In genomic region chr21:44437371-44437695, GRCh38 we compare ENCODE assay signal across 12 cellular contexts. TPM values are rescaled to one million over a fixed set of nuclear protein-coding genes. Genes with fewer than 3 reads are reported as not detected.
DNase-seq lines count a peak whose midpoint lies in the region; ATAC-seq and TF ChIP-seq lines count a peak whose summit lies in the region.
"Had no signal": no experiment of that assay in that cellular context is flagged by ENCODE, and none has a peak within 500 bp of the region (broad histone marks: within the 10 kb centered on the region; RNA-seq: fewer than 3 reads in every experiment).

No MANE protein-coding gene starts in this region.

- peaks cover 17% of the 10 kb centered on the region for H3K4me1 ChIP-seq in left ventricle myocardium inferior
- H3K4me1 ChIP-seq in right atrium auricular region: no peaks in the 10 kb centered on the region
- H3K4me1 ChIP-seq in rectal smooth muscle tissue (ENCODE audit: control insufficient read depth, insufficient read depth, low read length): peaks cover 10% of the 10 kb centered on the region
- peaks cover 0 to 8% (median 0%) of the 10 kb centered on the region in 4 donors for H3K4me1 ChIP-seq in upper lobe of left lung
- H3K4me1 ChIP-seq: A549, Caco-2 had no signal

- intact Hi-C loops in left ventricle myocardium inferior (cut with micrococcal nuclease): no loop called here

- no peak overlapping the region for H3K4me3 ChIP-seq in left ventricle myocardium inferior
- no peak overlapping the region for H3K4me3 ChIP-seq in right atrium auricular region
- no peak overlapping the region for H3K4me3 ChIP-seq in rectal smooth muscle tissue (ENCODE audit: low read length)
- H3K4me3 ChIP-seq in upper lobe of left lung: no peak overlapping the region
- H3K4me3 ChIP-seq: A549 had no signal

- TF ChIP-seq CTCF in left ventricle myocardium inferior (IDR thresholded peaks at IDR 0.05; ENCODE audit: borderline replicate concordance) (no peak), right atrium auricular region (IDR thresholded peaks at IDR 0.05) (no peak), GM10266 (IDR thresholded peaks at IDR 0.05; ENCODE audit: control insufficient read depth, insufficient read depth, low read depth, missing control alignments) (no peak), upper lobe of left lung (IDR thresholded peaks at IDR 0.05) (no peak)

- no peak for TF ChIP-seq EP300 in upper lobe of left lung (IDR thresholded peaks at IDR 0.05)

- 67 to 91% methylated on average over 2 to 5 of the region's 5 CpGs for WGBS in upper lobe of left lung, 2 donors

- POLR2A ChIA-PET in HEK293T (lab: Yijun Ruan, JAX): no interaction called here

- H3K27ac ChIP-seq in left ventricle myocardium inferior (replicated peaks): peak overlapping the region; percentile 94
- no peak overlapping the region for H3K27ac ChIP-seq in right atrium auricular region
- H3K27ac ChIP-seq in rectal smooth muscle tissue (ENCODE audit: low read depth, low read length): peak overlapping the region; percentile 77
- H3K27ac ChIP-seq in upper lobe of left lung: no peak overlapping the region
- H3K27ac ChIP-seq: A549 had no signal

- H3K9me3 ChIP-seq in left ventricle myocardium inferior (replicated peaks) (no peaks in the 10 kb centered on the region), right atrium auricular region (no peaks in the 10 kb centered on the region), upper lobe of left lung (no peaks in the 10 kb centered on the region)
- H3K9me3 ChIP-seq: A549, Caco-2 had no signal

- DNase-seq in left ventricle myocardium inferior (no peak), right atrium auricular region (ENCODE audit: low spot score) (no peak), islet precursor cell (peak; percentile 28), GM10266 (ENCODE audit: extremely low spot score) (no peak), HEK293T (ENCODE audit: extremely low spot score) (no peak), upper lobe of left lung (no peak)
- DNase-seq: DMS53, GF-D8, HCEC 1CT had no signal

- ATAC-seq in upper lobe of left lung (ENCODE audit: low FRiP score in 2 of 2): no peak
- ATAC-seq: A549 had no signal

- no peaks in the 10 kb centered on the region for H3K27me3 ChIP-seq in left ventricle myocardium inferior (ENCODE audit: low read depth)
- H3K27me3 ChIP-seq in right atrium auricular region: no peaks in the 10 kb centered on the region
- no peaks in the 10 kb centered on the region for H3K27me3 ChIP-seq in rectal smooth muscle tissue (ENCODE audit: control insufficient read depth, insufficient read depth, low read length)
- H3K27me3 ChIP-seq in upper lobe of left lung: no peaks in the 10 kb centered on the region

- no peak overlapping the region for H3K9ac ChIP-seq in rectal smooth muscle tissue (ENCODE audit: low read length)

- no peaks in the 10 kb centered on the region for H3K36me3 ChIP-seq in left ventricle myocardium inferior
- no peaks in the 10 kb centered on the region for H3K36me3 ChIP-seq in right atrium auricular region
- no peaks in the 10 kb centered on the region for H3K36me3 ChIP-seq in rectal smooth muscle tissue (ENCODE audit: control insufficient read depth, insufficient read depth, low read length)
- peaks cover 0 to 9% (median 0%) of the 10 kb centered on the region in 4 donors for H3K36me3 ChIP-seq in upper lobe of left lung

- CTCF ChIA-PET in HEK293T (lab: Yijun Ruan, JAX): no interaction called here

- TF ChIP-seq POLR2A in upper lobe of left lung (IDR thresholded peaks at IDR 0.05): no peak

TF ChIP-seq in HEK293T, 16 proteins besides CTCF, POLR2A, EP300 and RAD21:
- TF ChIP-seq CTBP1 (IDR thresholded peaks at IDR 0.05; ENCODE audit: borderline replicate concordance) (no peak), BHLHE40 (IDR thresholded peaks at IDR 0.05; ENCODE audit: borderline replicate concordance) (no peak), SUZ12 (IDR thresholded peaks at IDR 0.05) (no peak), FOXM1 (IDR thresholded peaks at IDR 0.05; ENCODE audit: borderline replicate concordance) (no peak), SP1 (IDR thresholded peaks at IDR 0.05) (no peak), ZNF384 (IDR thresholded peaks at IDR 0.05) (no peak), TARDBP (IDR thresholded peaks at IDR 0.05) (no peak), ELF4 (IDR thresholded peaks at IDR 0.05) (no peak), ARNT (IDR thresholded peaks at IDR 0.05) (no peak), FOXA1 (IDR thresholded peaks at IDR 0.05) (no peak), HDGF (IDR thresholded peaks at IDR 0.05; ENCODE audit: borderline replicate concordance) (no peak)

RNA-seq across cellular contexts. Expression of gene LRRC3, which starts 18.0 kb away (rescaled TPM):
- 1.8 TPM for total RNA-seq in left ventricle myocardium inferior
- total RNA-seq in right atrium auricular region: 1 to 10 TPM; 1.1 to 1.7 TPM
- 10 to 100 TPM in 1 of 6 donors, 1 to 10 TPM in 5; 3.1 to 11.5 (median 4.6) TPM for total RNA-seq in upper lobe of left lung

Comparison
In these comparisons a context has a peak if more than half of its experiments do, and no peak if none do; other contexts are left out.
1. H3K27ac ChIP-seq: peak in left ventricle myocardium inferior (single experiment) and rectal smooth muscle tissue (single experiment); none in right atrium auricular region (0 of 2) and upper lobe of left lung (0 of 4).